8 cellular contexts compared by ENCODE assay signal in the genomic region with DNA sequence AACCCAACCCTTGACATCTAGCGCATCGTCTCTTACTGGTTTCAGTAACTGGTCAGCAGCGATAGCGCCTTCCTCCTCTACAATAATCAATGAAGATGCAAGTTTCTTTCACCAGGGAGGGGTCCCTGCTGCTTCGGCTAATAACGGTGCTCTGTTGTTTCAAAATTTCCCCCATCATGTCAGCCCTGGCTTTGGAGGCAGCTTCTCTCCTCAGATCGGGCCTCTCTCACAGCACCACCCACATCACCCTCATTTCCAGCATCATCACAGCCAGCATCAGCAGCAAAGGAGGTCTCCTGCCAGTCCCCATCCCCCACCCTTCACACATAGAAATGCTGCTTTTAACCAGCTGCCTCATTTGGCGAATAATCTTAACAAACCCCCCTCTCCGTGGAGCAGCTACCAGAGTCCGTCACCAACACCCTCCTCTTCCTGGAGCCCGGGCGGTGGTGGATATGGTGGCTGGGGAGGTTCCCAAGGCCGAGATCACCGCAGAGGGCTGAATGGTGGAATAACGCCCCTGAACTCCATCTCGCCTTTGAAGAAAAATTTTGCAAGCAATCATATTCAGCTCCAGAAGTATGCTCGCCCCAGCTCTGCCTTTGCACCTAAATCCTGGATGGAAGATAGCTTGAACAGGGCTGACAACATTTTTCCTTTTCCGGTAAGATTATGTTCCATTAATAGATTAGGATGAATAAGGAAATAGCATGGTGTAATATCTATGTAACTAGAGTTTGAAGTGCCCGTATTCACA. TPM values are rescaled to one million over a fixed set of nuclear protein-coding genes. Genes with fewer than 3 reads are reported as not detected.
DNase-seq lines count a peak whose midpoint lies in the region; ATAC-seq and TF ChIP-seq lines count a peak whose summit lies in the region.

No MANE protein-coding gene starts in this region.

- no peak overlapping the region for H2AFZ ChIP-seq in parathyroid adenoma

- peaks cover 49% of the 10 kb centered on the region for H3K79me2 ChIP-seq in parathyroid adenoma

- no peaks in the 10 kb centered on the region for H3K9me3 ChIP-seq in AG04450 (ENCODE audit: control insufficient read depth, insufficient read depth, low read length)
- no peaks in the 10 kb centered on the region for H3K9me3 ChIP-seq in HEK293 (ENCODE audit: control insufficient read depth, insufficient read depth, low read depth, low read length)
- no peaks in the 10 kb centered on the region for H3K9me3 ChIP-seq in parathyroid adenoma (ENCODE audit: control insufficient read depth, low read length)

- peak overlapping the region; percentile 61 for H3K9ac ChIP-seq in parathyroid adenoma

- H3K36me3 ChIP-seq in HEK293 (ENCODE audit: control insufficient read depth in 2 of 2, insufficient read depth in 1 of 2, low read length in 2 of 2): no peaks in the 10 kb centered on the region
- peaks cover 5% of the 10 kb centered on the region for H3K36me3 ChIP-seq in parathyroid adenoma (ENCODE audit: control insufficient read depth, insufficient read depth, low read length)

- no peaks in the 10 kb centered on the region for H3K27me3 ChIP-seq in AG04450 (ENCODE audit: control insufficient read depth, insufficient read depth, low read length)
- H3K27me3 ChIP-seq in parathyroid adenoma (ENCODE audit: control insufficient read depth, insufficient read depth, low read length): no peaks in the 10 kb centered on the region

- POLR2A ChIA-PET in AG04450 (lab: Yijun Ruan, JAX) (interaction anchor here (1.1 kb wide), 1 partner anchor 65 kb away, joined by 3 read pairs; no protein-coding TSS in a partner anchor), HEK293 (lab: Yijun Ruan, JAX) (interaction anchor here (0.5 to 1.4 kb wide), 3 partner anchors 27 to 127 kb away, joined by 3 to 4 read pairs (median 3); no protein-coding TSS in a partner anchor)

- H3K27ac ChIP-seq in AG04450 (ENCODE audit: low read depth, low read length): peak overlapping the region; percentile 49
- H3K27ac ChIP-seq in HEK293 (ENCODE audit: extremely low read depth, low read depth, low read length): peak overlapping the region; percentile 52; the same call in 1 of the 2 replicates
- peak overlapping the region; percentile 91 for H3K27ac ChIP-seq in parathyroid adenoma

- CTCF ChIA-PET in AG04450 (lab: Charles Lee) (interaction anchor here (1.0 to 2.6 kb wide), 5 partner anchors 35 to 275 kb away, joined by 3 to 10 read pairs (median 5); no protein-coding TSS in a partner anchor), HEK293 (lab: Yijun Ruan, JAX) (interaction anchor here (0.5 to 1.3 kb wide), 5 partner anchors 9 to 83 kb away, joined by 3 to 6 read pairs (median 3); no protein-coding TSS in a partner anchor)

- peaks cover 14% of the 10 kb centered on the region for H3K4me1 ChIP-seq in HEK293 (ENCODE audit: control insufficient read depth, insufficient read depth, low read length)
- H3K4me1 ChIP-seq in parathyroid adenoma: peaks cover 7% of the 10 kb centered on the region

- H3K4me3 ChIP-seq in AG04450 (ENCODE audit: low read depth, low read length) (peak overlapping the region; percentile 78), HEK293 (ENCODE audit: low read depth, low read length) (peak overlapping the region; percentile 48), WI38 (ENCODE audit: low read depth, low read length) (peak overlapping the region; percentile 92), parathyroid adenoma (ENCODE audit: low read depth, low read length) (peak overlapping the region; percentile 92)

- DNase-seq in AG04450 (ENCODE audit: low read depth, low spot score) (no peak), glomerular visceral epithelial cell (ENCODE audit: extremely low spot score) (peak; percentile 42)

- no peak for TF ChIP-seq CTCF in AG04450 (IDR thresholded peaks at IDR 0.05; ENCODE audit: low read depth, low read length)
- TF ChIP-seq CTCF in HEK293 (tag by site-specific recombination; IDR thresholded peaks at IDR 0.05): no peak
- no peak for TF ChIP-seq CTCF in WI38 (IDR thresholded peaks at IDR 0.05; ENCODE audit: low read depth, low read length)
- no peak for TF ChIP-seq CTCF in parathyroid adenoma (IDR thresholded peaks at IDR 0.05)

- no peak for ATAC-seq in HG03378 (IDR thresholded peaks at IDR 0.05; ENCODE audit: unreplicated experiment)
- ATAC-seq in HG03520 (IDR thresholded peaks at IDR 0.05; ENCODE audit: unreplicated experiment): no peak
- ATAC-seq in HG03469 (IDR thresholded peaks at IDR 0.05; ENCODE audit: unreplicated experiment): no peak

- peak overlapping the region; percentile 93 for H3K4me2 ChIP-seq in parathyroid adenoma (ENCODE audit: low read length)

TF ChIP-seq in HEK293, 187 proteins besides CTCF, POLR2A, EP300 and RAD21 (continues in another document):
- TF ChIP-seq ZNF510 (tag by site-specific recombination; IDR thresholded peaks at IDR 0.05; ENCODE audit: insufficient replicate concordance) (no peak), ZNF341 (tag by site-specific recombination; IDR thresholded peaks at IDR 0.05; ENCODE audit: low read depth) (peak; percentile 75), ZNF514 (tag by site-specific recombination; IDR thresholded peaks at IDR 0.05) (no peak), IKZF3 (tag by site-specific recombination; IDR thresholded peaks at IDR 0.05) (peak; percentile 49), ZNF521 (tag by site-specific recombination; IDR thresholded peaks at IDR 0.05) (no peak), ZNF76 (tag by site-specific recombination; IDR thresholded peaks at IDR 0.05; ENCODE audit: borderline replicate concordance, low read depth) (no peak), ZNF596 (tag by site-specific recombination; IDR thresholded peaks at IDR 0.05) (no peak), SP2 (tag by site-specific recombination; IDR thresholded peaks at IDR 0.05) (peak; percentile 53), ZNF529 (tag by site-specific recombination; IDR thresholded peaks at IDR 0.05; ENCODE audit: insufficient replicate concordance) (no peak), ZNF600 (tag by site-specific recombination; IDR thresholded peaks at IDR 0.05) (peak; percentile 92), ZNF660 (tag by site-specific recombination; IDR thresholded peaks at IDR 0.05) (no peak), ZFP69B (tag by site-specific recombination; IDR thresholded peaks at IDR 0.05) (no peak), KLF8 (tag by site-specific recombination; IDR thresholded peaks at IDR 0.05) (no peak), MZF1 (tag by site-specific recombination; IDR thresholded peaks at IDR 0.05; ENCODE audit: borderline replicate concordance) (no peak)
- TF ChIP-seq, protein P1, sequence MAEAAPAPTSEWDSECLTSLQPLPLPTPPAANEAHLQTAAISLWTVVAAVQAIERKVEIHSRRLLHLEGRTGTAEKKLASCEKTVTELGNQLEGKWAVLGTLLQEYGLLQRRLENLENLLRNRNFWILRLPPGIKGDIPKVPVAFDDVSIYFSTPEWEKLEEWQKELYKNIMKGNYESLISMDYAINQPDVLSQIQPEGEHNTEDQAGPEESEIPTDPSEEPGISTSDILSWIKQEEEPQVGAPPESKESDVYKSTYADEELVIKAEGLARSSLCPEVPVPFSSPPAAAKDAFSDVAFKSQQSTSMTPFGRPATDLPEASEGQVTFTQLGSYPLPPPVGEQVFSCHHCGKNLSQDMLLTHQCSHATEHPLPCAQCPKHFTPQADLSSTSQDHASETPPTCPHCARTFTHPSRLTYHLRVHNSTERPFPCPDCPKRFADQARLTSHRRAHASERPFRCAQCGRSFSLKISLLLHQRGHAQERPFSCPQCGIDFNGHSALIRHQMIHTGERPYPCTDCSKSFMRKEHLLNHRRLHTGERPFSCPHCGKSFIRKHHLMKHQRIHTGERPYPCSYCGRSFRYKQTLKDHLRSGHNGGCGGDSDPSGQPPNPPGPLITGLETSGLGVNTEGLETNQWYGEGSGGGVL (tag by site-specific recombination; IDR thresholded peaks at IDR 0.05): peak; percentile 63
- TF ChIP-seq, protein P2, sequence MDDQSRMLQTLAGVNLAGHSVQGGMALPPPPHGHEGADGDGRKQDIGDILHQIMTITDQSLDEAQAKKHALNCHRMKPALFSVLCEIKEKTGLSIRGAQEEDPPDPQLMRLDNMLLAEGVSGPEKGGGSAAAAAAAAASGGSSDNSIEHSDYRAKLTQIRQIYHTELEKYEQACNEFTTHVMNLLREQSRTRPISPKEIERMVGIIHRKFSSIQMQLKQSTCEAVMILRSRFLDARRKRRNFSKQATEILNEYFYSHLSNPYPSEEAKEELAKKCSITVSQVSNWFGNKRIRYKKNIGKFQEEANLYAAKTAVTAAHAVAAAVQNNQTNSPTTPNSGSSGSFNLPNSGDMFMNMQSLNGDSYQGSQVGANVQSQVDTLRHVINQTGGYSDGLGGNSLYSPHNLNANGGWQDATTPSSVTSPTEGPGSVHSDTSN (CRISPR knock-in tag; IDR thresholded peaks at IDR 0.05): no peak
- TF ChIP-seq, protein P3, sequence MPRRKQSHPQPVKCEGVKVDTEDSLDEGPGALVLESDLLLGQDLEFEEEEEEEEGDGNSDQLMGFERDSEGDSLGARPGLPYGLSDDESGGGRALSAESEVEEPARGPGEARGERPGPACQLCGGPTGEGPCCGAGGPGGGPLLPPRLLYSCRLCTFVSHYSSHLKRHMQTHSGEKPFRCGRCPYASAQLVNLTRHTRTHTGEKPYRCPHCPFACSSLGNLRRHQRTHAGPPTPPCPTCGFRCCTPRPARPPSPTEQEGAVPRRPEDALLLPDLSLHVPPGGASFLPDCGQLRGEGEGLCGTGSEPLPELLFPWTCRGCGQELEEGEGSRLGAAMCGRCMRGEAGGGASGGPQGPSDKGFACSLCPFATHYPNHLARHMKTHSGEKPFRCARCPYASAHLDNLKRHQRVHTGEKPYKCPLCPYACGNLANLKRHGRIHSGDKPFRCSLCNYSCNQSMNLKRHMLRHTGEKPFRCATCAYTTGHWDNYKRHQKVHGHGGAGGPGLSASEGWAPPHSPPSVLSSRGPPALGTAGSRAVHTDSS (tag by site-specific recombination; IDR thresholded peaks at IDR 0.05): no peak

RNA-seq across cellular contexts. Expression of a gene that starts 2.2 kb away (rescaled TPM):
- polyA plus RNA-seq in AG04450 (2011; rRNA removed): 20.3 and 21.3 TPM in 2 replicates
- polyA minus RNA-seq in AG04450 (2011; rRNA and poly(A)+ RNA removed): 50.6 and 55.5 TPM in 2 replicates
